In genomic region chr12:29762637-29763300, GRCh38 we compare ENCODE assay signal across 2 cellular contexts.
TF ChIP-seq lines count a peak whose summit lies in the region.

No MANE protein-coding gene starts in this region.

TF ChIP-seq in GM23338, 12 proteins besides CTCF, POLR2A, EP300 and RAD21 (continued from another document):
- no peak for TF ChIP-seq REST (IDR thresholded peaks at IDR 0.05; ENCODE audit: unreplicated experiment)
- TF ChIP-seq EZH2phosphoT487 (IDR thresholded peaks at IDR 0.05; ENCODE audit: unreplicated experiment): no peak

TF ChIP-seq in WTC11, 78 proteins besides CTCF, POLR2A, EP300 and RAD21 (continued from another document):
- TF ChIP-seq, protein P1, sequence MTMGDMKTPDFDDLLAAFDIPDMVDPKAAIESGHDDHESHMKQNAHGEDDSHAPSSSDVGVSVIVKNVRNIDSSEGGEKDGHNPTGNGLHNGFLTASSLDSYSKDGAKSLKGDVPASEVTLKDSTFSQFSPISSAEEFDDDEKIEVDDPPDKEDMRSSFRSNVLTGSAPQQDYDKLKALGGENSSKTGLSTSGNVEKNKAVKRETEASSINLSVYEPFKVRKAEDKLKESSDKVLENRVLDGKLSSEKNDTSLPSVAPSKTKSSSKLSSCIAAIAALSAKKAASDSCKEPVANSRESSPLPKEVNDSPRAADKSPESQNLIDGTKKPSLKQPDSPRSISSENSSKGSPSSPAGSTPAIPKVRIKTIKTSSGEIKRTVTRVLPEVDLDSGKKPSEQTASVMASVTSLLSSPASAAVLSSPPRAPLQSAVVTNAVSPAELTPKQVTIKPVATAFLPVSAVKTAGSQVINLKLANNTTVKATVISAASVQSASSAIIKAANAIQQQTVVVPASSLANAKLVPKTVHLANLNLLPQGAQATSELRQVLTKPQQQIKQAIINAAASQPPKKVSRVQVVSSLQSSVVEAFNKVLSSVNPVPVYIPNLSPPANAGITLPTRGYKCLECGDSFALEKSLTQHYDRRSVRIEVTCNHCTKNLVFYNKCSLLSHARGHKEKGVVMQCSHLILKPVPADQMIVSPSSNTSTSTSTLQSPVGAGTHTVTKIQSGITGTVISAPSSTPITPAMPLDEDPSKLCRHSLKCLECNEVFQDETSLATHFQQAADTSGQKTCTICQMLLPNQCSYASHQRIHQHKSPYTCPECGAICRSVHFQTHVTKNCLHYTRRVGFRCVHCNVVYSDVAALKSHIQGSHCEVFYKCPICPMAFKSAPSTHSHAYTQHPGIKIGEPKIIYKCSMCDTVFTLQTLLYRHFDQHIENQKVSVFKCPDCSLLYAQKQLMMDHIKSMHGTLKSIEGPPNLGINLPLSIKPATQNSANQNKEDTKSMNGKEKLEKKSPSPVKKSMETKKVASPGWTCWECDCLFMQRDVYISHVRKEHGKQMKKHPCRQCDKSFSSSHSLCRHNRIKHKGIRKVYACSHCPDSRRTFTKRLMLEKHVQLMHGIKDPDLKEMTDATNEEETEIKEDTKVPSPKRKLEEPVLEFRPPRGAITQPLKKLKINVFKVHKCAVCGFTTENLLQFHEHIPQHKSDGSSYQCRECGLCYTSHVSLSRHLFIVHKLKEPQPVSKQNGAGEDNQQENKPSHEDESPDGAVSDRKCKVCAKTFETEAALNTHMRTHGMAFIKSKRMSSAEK (CRISPR knock-in tag; IDR thresholded peaks at IDR 0.05; ENCODE audit: borderline replicate concordance): no peak
- TF ChIP-seq PREB (CRISPR knock-in tag; IDR thresholded peaks at IDR 0.05; ENCODE audit: borderline replicate concordance) (no peak), NR3C1 (CRISPR knock-in tag; conservative IDR thresholded peaks at IDR 0.05; ENCODE audit: low read depth) (no peak), ESRRA (CRISPR knock-in tag; IDR thresholded peaks at IDR 0.05; ENCODE audit: borderline replicate concordance) (no peak), MLX (CRISPR knock-in tag; IDR thresholded peaks at IDR 0.05) (no peak), ZNF281 (CRISPR knock-in tag; IDR thresholded peaks at IDR 0.05) (no peak), IRF1 (CRISPR knock-in tag; IDR thresholded peaks at IDR 0.05) (no peak), FOXK1 (CRISPR knock-in tag; IDR thresholded peaks at IDR 0.05) (no peak), ZNF219 (CRISPR knock-in tag; IDR thresholded peaks at IDR 0.05; ENCODE audit: borderline replicate concordance) (no peak)
